Comparison of ENCODE assay signal across 8 cellular contexts in the genomic region with DNA sequence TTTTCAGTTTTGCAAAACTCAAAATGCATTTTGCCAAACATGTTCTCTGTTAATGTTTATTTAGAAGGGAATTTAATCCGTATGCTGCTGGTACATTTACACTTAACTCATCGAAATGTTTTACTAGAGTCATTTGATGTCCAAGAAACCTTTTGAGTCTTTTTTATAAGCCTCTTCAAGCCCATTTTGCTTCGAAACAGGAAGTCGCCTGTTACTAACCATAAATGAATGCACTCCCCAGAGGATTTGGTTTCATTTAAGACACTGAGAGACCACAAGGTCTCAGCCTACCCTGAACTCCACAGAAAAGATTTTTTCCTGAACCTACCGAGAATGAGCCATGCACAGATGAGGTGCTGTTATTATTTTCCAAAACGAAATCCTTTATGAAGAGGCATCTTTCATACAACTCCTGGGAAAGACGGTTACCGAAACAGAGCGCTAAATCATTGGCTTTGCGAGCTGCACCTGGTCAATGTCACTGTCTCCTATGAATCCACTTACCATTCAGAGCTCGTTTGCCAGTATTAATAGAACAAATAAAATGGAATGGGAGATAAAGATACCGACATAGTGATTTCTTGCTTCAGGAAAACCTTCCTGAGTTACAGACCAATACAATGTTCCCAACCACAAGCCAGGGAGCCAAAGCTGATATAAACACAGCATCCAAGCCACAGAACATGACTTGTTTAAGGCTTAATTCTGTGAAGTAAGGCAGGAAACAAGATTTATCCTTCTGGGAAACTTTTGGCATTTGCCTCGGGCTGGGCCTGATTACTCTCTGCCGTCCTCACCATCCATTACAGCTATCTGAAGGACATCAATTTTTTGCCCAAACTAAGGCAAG.
DNase-seq lines count a peak whose midpoint lies in the region; ATAC-seq and TF ChIP-seq lines count a peak whose summit lies in the region.

No MANE protein-coding gene starts in this region.

- H3K4me1 Mint-ChIP-seq in activated CD4-positive, alpha-beta T cell treated with anti-CD3 and anti-CD28 coated beads, Interleukin-2, amount 10 ng/mL, durations not matched to agents 24 days and 14 days = no peaks in the 10 kb centered on the region

- H3K79me2 ChIP-seq in osteoblast (ENCODE audit: insufficient read depth, low read length) = no peaks in the 10 kb centered on the region

- H3K27ac ChIP-seq in osteoblast (ENCODE audit: low read depth, low read length) = peak overlapping the region; percentile 87

- TF ChIP-seq CTCF in osteoblast (IDR thresholded peaks at IDR 0.05; ENCODE audit: extremely low read depth, low read depth, low read length) = no peak

- H3K4me1 ChIP-seq in osteoblast (ENCODE audit: insufficient read depth, low read length) = peaks cover 31% of the 10 kb centered on the region

- H3K27me3 ChIP-seq in osteoblast (ENCODE audit: insufficient read depth, low read length) = no peaks in the 10 kb centered on the region

- H3K4me3 ChIP-seq in osteoblast (ENCODE audit: insufficient read depth, low read length) = peak overlapping the region; percentile 61

- H3K4me3 Mint-ChIP-seq in activated CD4-positive, alpha-beta T cell treated with anti-CD3 and anti-CD28 coated beads, Interleukin-2, amount 10 ng/mL, durations not matched to agents 24 days and 14 days = no peak overlapping the region

- intact Hi-C loops in activated CD4-positive, alpha-beta T cell treated with anti-CD3 and anti-CD28 coated beads, Interleukin-2, amount 10 ng/mL, durations not matched to agents 24 days and 14 days (cut with micrococcal nuclease) = no loop called here

- no peaks in the 10 kb centered on the region for H3K27me3 Mint-ChIP-seq in activated CD4-positive, alpha-beta T cell treated with anti-CD3 and anti-CD28 coated beads, Interleukin-2, amount 10 ng/mL, durations not matched to agents 24 days and 14 days

- H3K9me3 Mint-ChIP-seq in activated CD4-positive, alpha-beta T cell treated with anti-CD3 and anti-CD28 coated beads, Interleukin-2, amount 10 ng/mL, durations not matched to agents 24 days and 14 days = no peaks in the 10 kb centered on the region

- H3K4me2 ChIP-seq in osteoblast (ENCODE audit: insufficient read depth, low read length) = peak overlapping the region; percentile 89

- peak; percentile 29 for DNase-seq in activated CD4-positive, alpha-beta T cell treated with anti-CD3 and anti-CD28 coated beads, Interleukin-2, amount 10 ng/mL, durations not matched to agents 24 days and 14 days
- DNase-seq in activated CD4-positive, alpha-beta T cell treated with anti-CD3 and anti-CD28 coated beads, Interleukin-2, amount 50 U/mL, for 48 hours = no peak
- DNase-seq in astrocyte of the hippocampus (ENCODE audit: low read depth, low spot score) (peak; percentile 65), osteoblast (ENCODE audit: insufficient read length, low spot score, missing footprints) (peak; percentile 73), RPMI8226 (no peak), HK-2 (ENCODE audit: unreplicated experiment) (no peak), SIG-M5 (lab: John Stamatoyannopoulos, UW) (no peak)

- no peaks in the 10 kb centered on the region for H3K36me3 ChIP-seq in osteoblast (ENCODE audit: insufficient read depth, low read length)

- H3K36me3 Mint-ChIP-seq in activated CD4-positive, alpha-beta T cell treated with anti-CD3 and anti-CD28 coated beads, Interleukin-2, amount 10 ng/mL, durations not matched to agents 24 days and 14 days (ENCODE audit: low read depth) = no peaks in the 10 kb centered on the region

- H3K27ac Mint-ChIP-seq in activated CD4-positive, alpha-beta T cell treated with anti-CD3 and anti-CD28 coated beads, Interleukin-2, amount 10 ng/mL, durations not matched to agents 24 days and 14 days = no peak overlapping the region

- no peaks in the 10 kb centered on the region for H3K9me3 ChIP-seq in osteoblast (ENCODE audit: low read depth, low read length)

- H4K20me1 ChIP-seq in osteoblast (ENCODE audit: insufficient read depth, low read length) = no peaks in the 10 kb centered on the region

- peak overlapping the region; percentile 44 for H2AFZ ChIP-seq in osteoblast (ENCODE audit: low read length)

- peak; percentile 95 for ATAC-seq in HG03469 (IDR thresholded peaks at IDR 0.05; ENCODE audit: unreplicated experiment)

Comparison
In these comparisons a context has a peak if more than half of its experiments do, and no peak if none do; other contexts are left out.
1. DNase-seq: peak in activated CD4-positive, alpha-beta T cell treated with anti-CD3 and anti-CD28 coated beads, Interleukin-2, amount 10 ng/mL, durations not matched to agents 24 days and 14 days (single experiment), astrocyte of the hippocampus (single experiment) and osteoblast (single experiment); none in activated CD4-positive, alpha-beta T cell treated with anti-CD3 and anti-CD28 coated beads, Interleukin-2, amount 50 U/mL, for 48 hours (0 of 2), RPMI8226 (single experiment), HK-2 (single experiment) and SIG-M5 (single experiment).